In genomic region chr7:36943591-36944430, GRCh38 we compare ENCODE assay signal across 15 cellular contexts.
DNase-seq lines count a peak whose midpoint lies in the region; ATAC-seq and TF ChIP-seq lines count a peak whose summit lies in the region.
"Had no signal": no experiment of that assay in that cellular context is flagged by ENCODE, and none has a peak within 500 bp of the region (broad histone marks: within the 10 kb centered on the region; RNA-seq: fewer than 3 reads in every experiment).

No MANE protein-coding gene starts in this region.

- peaks cover 47% of the 10 kb centered on the region for H3K9me3 Mint-ChIP-seq in T-helper 2 cell treated with Interferon-gamma antibody and Interleukin-4, amounts not matched to agents 5 μg/mL and 100 μg/mL, for 36 hours
- H3K9me3 Mint-ChIP-seq in MCF 10A (ENCODE audit: unreplicated experiment), result peaks cover 12% of the 10 kb centered on the region
- peaks cover 42% of the 10 kb centered on the region for H3K9me3 Mint-ChIP-seq in stimulated activated effector memory CD8-positive, alpha-beta T cell treated with anti-CD3 and anti-CD28 coated beads, Interleukin-12 subunit alpha, Interleukin-12 subunit beta, amount 100 ng/mL, for 72 hours

- no peak for DNase-seq in T-helper 2 cell treated with Interferon-gamma antibody and Interleukin-4, amounts not matched to agents 5 μg/mL and 100 μg/mL, for 36 hours (ENCODE audit: low spot score)
- DNase-seq in T-helper 2 cell (no peak), germinal center (ENCODE audit: low spot score) (peak; percentile 18), NCI-H146 (lab: John Stamatoyannopoulos, UW) (no peak), MCF 10A (ENCODE audit: unreplicated experiment) (no peak)
- DNase-seq in stimulated activated effector memory CD8-positive, alpha-beta T cell treated with anti-CD3 and anti-CD28 coated beads, Interleukin-12 subunit alpha, Interleukin-12 subunit beta, amount 100 ng/mL, for 72 hours (ENCODE audit: low spot score in 2 of 2), result no peak
- DNase-seq: 8988T; effector memory CD4-positive, alpha-beta T cell; NCI-H2081 treated with DMSO at 0.1 percent for 48 hours; upper lobe of right lung had no signal

- POLR2A ChIA-PET in MCF 10A (lab: Yijun Ruan, JAX), result interaction anchor here (1.2 kb wide), 1 partner anchor 239 kb away, joined by 3 read pairs; no protein-coding TSS in a partner anchor

- peak overlapping the region; percentile 35 for H3K27ac Mint-ChIP-seq in T-helper 2 cell treated with Interferon-gamma antibody and Interleukin-4, amounts not matched to agents 5 μg/mL and 100 μg/mL, for 36 hours
- H3K27ac Mint-ChIP-seq in MCF 10A (ENCODE audit: low read depth, unreplicated experiment), result no peak overlapping the region
- no peak overlapping the region for H3K27ac Mint-ChIP-seq in stimulated activated effector memory CD8-positive, alpha-beta T cell treated with anti-CD3 and anti-CD28 coated beads, Interleukin-12 subunit alpha, Interleukin-12 subunit beta, amount 100 ng/mL, for 72 hours
- H3K27ac Mint-ChIP-seq: activated T-helper 17 cell treated with anti-CD3 and anti-CD28 coated beads, Interleukin-2, amount 50 U/mL, for 72 hours; neural progenitor cell had no signal

- BruUV-seq in MCF 10A (replicated peaks; lab: Mats Ljungman, UMichigan), result no TSS peak

- H3K36me3 Mint-ChIP-seq in T-helper 2 cell treated with Interferon-gamma antibody and Interleukin-4, amounts not matched to agents 5 μg/mL and 100 μg/mL, for 36 hours (ENCODE audit: low read depth), result peaks cover 79% of the 10 kb centered on the region
- no peaks in the 10 kb centered on the region for H3K36me3 Mint-ChIP-seq in MCF 10A (ENCODE audit: insufficient read depth, unreplicated experiment)
- H3K36me3 Mint-ChIP-seq in stimulated activated effector memory CD8-positive, alpha-beta T cell treated with anti-CD3 and anti-CD28 coated beads, Interleukin-12 subunit alpha, Interleukin-12 subunit beta, amount 100 ng/mL, for 72 hours, result peaks cover 10% of the 10 kb centered on the region

- H3K4me3 Mint-ChIP-seq in T-helper 2 cell treated with Interferon-gamma antibody and Interleukin-4, amounts not matched to agents 5 μg/mL and 100 μg/mL, for 36 hours, result peak overlapping the region; percentile 47
- H3K4me3 Mint-ChIP-seq in MCF 10A (ENCODE audit: unreplicated experiment), result no peak overlapping the region
- H3K4me3 Mint-ChIP-seq in stimulated activated effector memory CD8-positive, alpha-beta T cell treated with anti-CD3 and anti-CD28 coated beads, Interleukin-12 subunit alpha, Interleukin-12 subunit beta, amount 100 ng/mL, for 72 hours, result no peak overlapping the region
- H3K4me3 Mint-ChIP-seq: activated T-helper 17 cell treated with anti-CD3 and anti-CD28 coated beads, Interleukin-2, amount 50 U/mL, for 72 hours; neural progenitor cell had no signal

- no peak for TF ChIP-seq CTCF in MCF 10A (IDR thresholded peaks at IDR 0.05; ENCODE audit: unreplicated experiment)

- no peaks in the 10 kb centered on the region for H3K27me3 Mint-ChIP-seq in T-helper 2 cell treated with Interferon-gamma antibody and Interleukin-4, amounts not matched to agents 5 μg/mL and 100 μg/mL, for 36 hours (ENCODE audit: low read depth)
- H3K27me3 Mint-ChIP-seq in MCF 10A (ENCODE audit: insufficient read depth, unreplicated experiment), result no peaks in the 10 kb centered on the region
- H3K27me3 Mint-ChIP-seq: activated T-helper 17 cell treated with anti-CD3 and anti-CD28 coated beads, Interleukin-2, amount 50 U/mL, for 72 hours had no signal

- ATAC-seq in GM21423 (IDR thresholded peaks at IDR 0.05; ENCODE audit: unreplicated experiment) (peak; percentile 52), HG03196 (IDR thresholded peaks at IDR 0.05; ENCODE audit: unreplicated experiment) (peak; percentile 56)
- ATAC-seq in stimulated activated effector memory CD8-positive, alpha-beta T cell treated with anti-CD3 and anti-CD28 coated beads, Interleukin-12 subunit alpha, Interleukin-12 subunit beta, amount 100 ng/mL, for 72 hours, result no peak
- ATAC-seq: activated T-helper 17 cell treated with anti-CD3 and anti-CD28 coated beads, Interleukin-2, amount 50 U/mL, for 72 hours; SK-N-SH treated with all-trans-retinoic acid at 6 μM for 48 hours; upper lobe of right lung had no signal

- H3K4me1 Mint-ChIP-seq in T-helper 2 cell treated with Interferon-gamma antibody and Interleukin-4, amounts not matched to agents 5 μg/mL and 100 μg/mL, for 36 hours (ENCODE audit: low read depth), result peaks cover 27% of the 10 kb centered on the region
- no peaks in the 10 kb centered on the region for H3K4me1 Mint-ChIP-seq in MCF 10A (ENCODE audit: insufficient read depth, unreplicated experiment)
- peaks cover 13% of the 10 kb centered on the region for H3K4me1 Mint-ChIP-seq in stimulated activated effector memory CD8-positive, alpha-beta T cell treated with anti-CD3 and anti-CD28 coated beads, Interleukin-12 subunit alpha, Interleukin-12 subunit beta, amount 100 ng/mL, for 72 hours
- H3K4me1 Mint-ChIP-seq: neural progenitor cell had no signal

- CTCF ChIA-PET in MCF 10A (lab: Yijun Ruan, JAX), result interaction anchor here (1.2 kb wide), 1 partner anchor 13 kb away, joined by 5 read pairs; no protein-coding TSS in a partner anchor

- intact Hi-C loops in MCF 10A (cut with micrococcal nuclease), result no loop called here
